Comparison of ENCODE assay signal across 27 cellular contexts in the genomic region with DNA sequence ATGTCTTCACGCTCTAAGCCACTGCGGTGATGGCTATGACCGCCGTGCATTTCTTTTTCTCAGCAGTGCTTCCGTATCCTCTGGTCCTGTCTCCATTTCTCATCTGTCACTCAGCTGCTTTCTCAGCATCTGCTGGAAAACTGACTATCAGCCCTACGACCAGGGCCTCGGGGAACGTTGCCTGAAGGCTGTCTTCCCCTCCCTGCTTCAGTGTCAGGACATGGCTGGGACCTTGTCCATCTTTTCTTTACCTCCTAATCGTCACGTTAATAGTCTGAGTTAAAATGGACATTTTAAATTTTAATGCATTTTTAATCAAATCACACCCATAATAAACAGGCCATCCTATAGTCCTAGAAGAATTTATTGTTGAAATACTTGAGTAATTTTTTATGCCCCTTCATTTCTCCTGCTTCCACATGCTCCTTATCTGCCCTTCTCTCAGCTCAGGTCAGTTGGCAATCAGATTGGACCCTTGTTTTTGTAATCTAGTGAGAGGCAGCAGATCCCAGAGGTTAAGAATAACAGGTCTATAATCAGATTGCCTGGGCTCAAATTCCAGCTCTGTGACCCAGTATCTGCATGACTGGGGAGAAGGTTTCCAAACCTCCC.
"Had no signal": no experiment of that assay in that cellular context is flagged by ENCODE, and none has a peak within 500 bp of the region (broad histone marks: within the 10 kb centered on the region; RNA-seq: fewer than 3 reads in every experiment).

No MANE protein-coding gene starts in this region.

- H3K4me3 ChIP-seq: colonic mucosa, esophagus squamous epithelium, gastrocnemius medialis, heart left ventricle, hepatocyte, left lung, lower lobe of right lung, mucosa of descending colon had no signal

- H3K4me3 Mint-ChIP-seq: dendritic cell treated with granulocyte-macrophage colony-stimulating factor and Interleukin-4, amounts not matched to agents 40 ng/mL and 50 ng/mL, for 4 days; effector memory CD8-positive, alpha-beta T cell; endodermal cell; immature natural killer cell; mesothelial cell of epicardium; naive B cell had no signal

- H3K9me3 Mint-ChIP-seq: dendritic cell treated with granulocyte-macrophage colony-stimulating factor and Interleukin-4, amounts not matched to agents 40 ng/mL and 50 ng/mL, for 4 days; effector memory CD8-positive, alpha-beta T cell; endodermal cell; immature natural killer cell; mesothelial cell of epicardium; naive B cell had no signal

- H3K27ac Mint-ChIP-seq: dendritic cell treated with granulocyte-macrophage colony-stimulating factor and Interleukin-4, amounts not matched to agents 40 ng/mL and 50 ng/mL, for 4 days; effector memory CD8-positive, alpha-beta T cell; endodermal cell; immature natural killer cell; mesothelial cell of epicardium; naive B cell had no signal

- H3K9me3 ChIP-seq: colonic mucosa, esophagus squamous epithelium, gastrocnemius medialis, heart left ventricle, left lung, lower lobe of right lung, mucosa of descending colon had no signal

- H3K4me1 ChIP-seq: colonic mucosa, esophagus squamous epithelium, heart left ventricle, left lung, lower lobe of right lung had no signal

- DNase-seq: colonic mucosa; cortex of kidney; effector CD8-positive, alpha-beta T cell; effector memory CD8-positive, alpha-beta T cell; endodermal cell; erythroblast; esophagus squamous epithelium; foreskin fibroblast; foreskin melanocyte; gastrocnemius medialis; heart left ventricle; hypothalamus; immature natural killer cell; islet precursor cell; kidney; kidney glomerular epithelial cell; left lung; left ventricle myocardium superior; lower lobe of right lung; mesenchymal stem cell; mucosa of descending colon; naive B cell had no signal

- H3K27me3 ChIP-seq: colonic mucosa, esophagus squamous epithelium, gastrocnemius medialis, heart left ventricle, hepatocyte, left lung had no signal

- ATAC-seq: effector memory CD8-positive, alpha-beta T cell; esophagus mucosa; gastrocnemius medialis; heart left ventricle; left lung; left ventricle myocardium superior; lower lobe of right lung; mucosa of descending colon had no signal

- H3K27me3 Mint-ChIP-seq: dendritic cell treated with granulocyte-macrophage colony-stimulating factor and Interleukin-4, amounts not matched to agents 40 ng/mL and 50 ng/mL, for 4 days; effector memory CD8-positive, alpha-beta T cell; naive B cell had no signal

- H3K4me2 ChIP-seq: hepatocyte had no signal

- H3K4me1 Mint-ChIP-seq: immature natural killer cell, mesothelial cell of epicardium had no signal

- H2AFZ ChIP-seq: hepatocyte had no signal

- H3K27ac ChIP-seq: colonic mucosa, epithelial cell of prostate, esophagus squamous epithelium, gastrocnemius medialis, heart left ventricle, hepatocyte, left lung, lower lobe of right lung had no signal

- H3K36me3 ChIP-seq: colonic mucosa, esophagus squamous epithelium, gastrocnemius medialis, heart left ventricle, left lung, lower lobe of right lung had no signal

- H3K36me3 Mint-ChIP-seq: immature natural killer cell, mesothelial cell of epicardium, naive B cell had no signal
